24 cellular contexts compared by ENCODE assay signal in the genomic region with DNA sequence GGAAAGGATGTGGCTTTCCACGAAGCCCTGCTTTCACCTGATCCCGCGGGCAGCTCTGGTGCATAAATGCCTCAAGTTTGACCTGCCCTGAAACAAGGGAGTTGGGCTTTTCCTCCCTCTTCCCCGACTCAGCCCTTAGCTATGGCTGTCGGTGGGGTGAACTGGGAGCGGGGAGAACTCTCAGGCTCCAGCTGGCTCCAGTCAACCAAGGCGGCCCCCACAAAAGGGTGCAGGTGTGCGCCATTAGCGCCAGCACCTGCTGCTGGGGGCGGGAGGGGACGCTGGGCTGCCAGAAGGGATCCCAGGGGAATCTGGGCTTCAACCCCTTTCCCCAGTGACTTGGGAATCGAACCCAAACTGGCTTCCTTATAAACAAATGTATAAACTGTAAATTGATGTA. TPM values are rescaled to one million over a fixed set of nuclear protein-coding genes. Genes with fewer than 3 reads are reported as not detected.
DNase-seq lines count a peak whose midpoint lies in the region; ATAC-seq, FAIRE-seq and TF ChIP-seq lines count a peak whose summit lies in the region.
"Had no signal": no experiment of that assay in that cellular context is flagged by ENCODE, and none has a peak within 500 bp of the region (broad histone marks: within the 10 kb centered on the region; RNA-seq: fewer than 3 reads in every experiment).

No MANE protein-coding gene starts in this region.

- no peak overlapping the region for H2BK120ac ChIP-seq in neuronal stem cell (ENCODE audit: low read depth, low read length)

- TF ChIP-seq EP300 in transverse colon (IDR thresholded peaks at IDR 0.05; ENCODE audit: low read depth), result no peak

- H3K4me3 ChIP-seq in neuronal stem cell (ENCODE audit: low read length in 2 of 2) (no peak overlapping the region), transverse colon (no peak overlapping the region)
- H3K4me3 ChIP-seq: gastroesophageal sphincter, HAP-1, lower lobe of right lung, skin epidermis, stomach, upper lobe of right lung had no signal

- no peak for ATAC-seq in activated naive CD8-positive, alpha-beta T cell treated with anti-CD3 and anti-CD28 coated beads, Interleukin-2, amount 50 U/mL, for 24 hours
- ATAC-seq in esophagus mucosa, result no peak
- ATAC-seq: gastroesophageal sphincter, lower lobe of right lung, Right ventricle myocardium inferior, upper lobe of right lung had no signal

- DNase-seq in activated naive CD8-positive, alpha-beta T cell treated with anti-CD3 and anti-CD28 coated beads, Interleukin-2, amount 50 U/mL, for 24 hours, result no peak
- DNase-seq in NCI-H1092 treated with DMSO at 0.1 percent for 48 hours (lab: John Stamatoyannopoulos, UW) (peak; percentile 27), NCI-H69 (lab: John Stamatoyannopoulos, UW) (peak; percentile 89), neuronal stem cell (ENCODE audit: low spot score) (no peak), transverse colon (no peak), urothelium cell line (ENCODE audit: low spot score) (no peak)
- DNase-seq: DMS79, kidney, lower lobe of right lung, OCI-M1, stomach, upper lobe of right lung had no signal

- peak overlapping the region; percentile 41 for H2AFZ ChIP-seq in neuronal stem cell (ENCODE audit: low read length)

- peak overlapping the region; percentile 79 for H3K27ac Mint-ChIP-seq in activated naive CD8-positive, alpha-beta T cell
- no peak overlapping the region for H3K27ac Mint-ChIP-seq in activated naive CD8-positive, alpha-beta T cell treated with anti-CD3 and anti-CD28 coated beads, Interleukin-2, amount 50 U/mL, for 24 hours

- H2BK5ac ChIP-seq in neuronal stem cell (ENCODE audit: low read length), result peak overlapping the region; percentile 69

- no peaks in the 10 kb centered on the region for H3K79me1 ChIP-seq in neuronal stem cell (ENCODE audit: low read depth, low read length)

- H3K36me3 ChIP-seq in neuronal stem cell (replicated peaks in 1 of 2; ENCODE audit: control insufficient read depth in 2 of 2, insufficient read depth in 2 of 2, low read length in 2 of 2) (no peaks in the 10 kb centered on the region), transverse colon (no peaks in the 10 kb centered on the region)
- H3K36me3 ChIP-seq: gastroesophageal sphincter, HAP-1, lower lobe of right lung, stomach, upper lobe of right lung had no signal

- no peak overlapping the region for H4K91ac ChIP-seq in neuronal stem cell (ENCODE audit: low read depth, low read length, poor library complexity)

- intact Hi-C loops in transverse colon (cut with DNase I; ENCODE audit: low total_unique reads), result no loop called here

- H3K4me1 Mint-ChIP-seq in activated naive CD8-positive, alpha-beta T cell (ENCODE audit: low read depth), result peaks cover 55% of the 10 kb centered on the region
- H3K4me1 Mint-ChIP-seq in activated naive CD8-positive, alpha-beta T cell treated with anti-CD3 and anti-CD28 coated beads, Interleukin-2, amount 50 U/mL, for 24 hours, result peaks cover 54% of the 10 kb centered on the region

- H3K9me3 ChIP-seq in neuronal stem cell (replicated peaks in 1 of 2; ENCODE audit: control insufficient read depth in 2 of 2, insufficient read depth in 1 of 2, low read depth in 1 of 2, low read length in 2 of 2) (no peaks in the 10 kb centered on the region), transverse colon (no peaks in the 10 kb centered on the region)
- H3K9me3 ChIP-seq: gastroesophageal sphincter, HAP-1, lower lobe of right lung, stomach, upper lobe of right lung had no signal

- H2BK15ac ChIP-seq in neuronal stem cell (ENCODE audit: low read length), result no peak overlapping the region

- H3K36me3 Mint-ChIP-seq in activated naive CD8-positive, alpha-beta T cell, result peaks cover 7% of the 10 kb centered on the region
- peaks cover 9% of the 10 kb centered on the region for H3K36me3 Mint-ChIP-seq in activated naive CD8-positive, alpha-beta T cell treated with anti-CD3 and anti-CD28 coated beads, Interleukin-2, amount 50 U/mL, for 24 hours (ENCODE audit: low read depth)

- H3K18ac ChIP-seq in neuronal stem cell (ENCODE audit: low read length), result peak overlapping the region; percentile 15

- no peak overlapping the region for H4K8ac ChIP-seq in neuronal stem cell (ENCODE audit: low read depth, low read length)

- no peak overlapping the region for H3K4ac ChIP-seq in neuronal stem cell (ENCODE audit: low read length)

- no peak overlapping the region for H3K23ac ChIP-seq in neuronal stem cell (ENCODE audit: low read depth, low read length, poor library complexity)

- H3K27me3 Mint-ChIP-seq in activated naive CD8-positive, alpha-beta T cell, result no peaks in the 10 kb centered on the region
- no peaks in the 10 kb centered on the region for H3K27me3 Mint-ChIP-seq in activated naive CD8-positive, alpha-beta T cell treated with anti-CD3 and anti-CD28 coated beads, Interleukin-2, amount 50 U/mL, for 24 hours

- no peak for TF ChIP-seq POLR2A in transverse colon (IDR thresholded peaks at IDR 0.05)

- WGBS in neuronal stem cell (ENCODE audit: extremely low coverage in 2 of 2, insufficient read length in 2 of 2, insufficient replicate concordance in 1 of 2), 2 donors, result no CpG with 5 or more reads among the region's 12 CpGs
- WGBS in transverse colon (ENCODE audit: low coverage in 1 of 2), 2 donors, result 80% methylated on average over 1 to 12 of the region's 12 CpGs

- H3K4me2 ChIP-seq in neuronal stem cell (ENCODE audit: insufficient read depth, low read length, poor library complexity, severe bottlenecking), result no peak overlapping the region
- H3K4me2 ChIP-seq: KMS-11 had no signal

- in situ Hi-C loops in transverse colon (cut with MboI; ENCODE audit: low pct_ligation_motif_present in 1 of 4, low pct_unique_long_range_greater_than_20kb in 1 of 4, low sequenced_read_pairs in 3 of 4), result loop anchor here in 1 of 4 donors (25.0 kb wide), 2 partner anchors 326 to 626 kb away; partner anchors contain the start of gene NEK5

- H3K14ac ChIP-seq in neuronal stem cell (ENCODE audit: low read length), result no peak overlapping the region

- peaks cover 3 to 7% of the 10 kb centered on the region in 2 donors for H3K4me1 ChIP-seq in neuronal stem cell (ENCODE audit: control insufficient read depth in 2 of 2, insufficient read depth in 1 of 2, low read depth in 1 of 2, low read length in 2 of 2)
- peaks cover 5 to 13% (median 10%) of the 10 kb centered on the region in 4 donors for H3K4me1 ChIP-seq in transverse colon
- H3K4me1 ChIP-seq: HAP-1 had no signal

- H3K27me3 ChIP-seq in neuronal stem cell (ENCODE audit: control insufficient read depth in 3 of 3, insufficient read depth in 3 of 3, low read depth in 1 of 3, low read length in 3 of 3), result peaks cover 0 to 5% (median 0%) of the 10 kb centered on the region in 3 experiments
- no peaks in the 10 kb centered on the region for H3K27me3 ChIP-seq in transverse colon
- H3K27me3 ChIP-seq: gastroesophageal sphincter, stomach, upper lobe of right lung had no signal

- FAIRE-seq in urothelium cell line (lab: Jason Lieb, UNC), result no peak
- FAIRE-seq: kidney, TTC549 had no signal

- no peak overlapping the region for H2BK12ac ChIP-seq in neuronal stem cell (ENCODE audit: low read length)

- H3K9me3 Mint-ChIP-seq in activated naive CD8-positive, alpha-beta T cell (ENCODE audit: low read depth), result no peaks in the 10 kb centered on the region
- H3K9me3 Mint-ChIP-seq in activated naive CD8-positive, alpha-beta T cell treated with anti-CD3 and anti-CD28 coated beads, Interleukin-2, amount 50 U/mL, for 24 hours, result no peaks in the 10 kb centered on the region

- H3K27ac ChIP-seq in neuronal stem cell (replicated peaks; ENCODE audit: low read length) (no peak overlapping the region), transverse colon (no peak overlapping the region)
- H3K27ac ChIP-seq: gastroesophageal sphincter, KMS-11, lower lobe of right lung, stomach, upper lobe of right lung had no signal

- H2AK5ac ChIP-seq in neuronal stem cell (ENCODE audit: low read depth, low read length), result no peak overlapping the region

- H3K9ac ChIP-seq in neuronal stem cell (ENCODE audit: low read depth, low read length, poor library complexity), result no peak overlapping the region
- H3K9ac ChIP-seq: KMS-11 had no signal

- no peak for TF ChIP-seq CTCF in transverse colon (IDR thresholded peaks at IDR 0.05)

- H3K4me3 Mint-ChIP-seq in activated naive CD8-positive, alpha-beta T cell, result no peak overlapping the region
- H3K4me3 Mint-ChIP-seq in activated naive CD8-positive, alpha-beta T cell treated with anti-CD3 and anti-CD28 coated beads, Interleukin-2, amount 50 U/mL, for 24 hours, result no peak overlapping the region

RNA-seq across cellular contexts. Expression of gene DHRS12, which starts 7.1 kb away (rescaled TPM):
- polyA plus RNA-seq in neuronal stem cell (2013, experiment 1 of 2), result 18.5 TPM
- polyA plus RNA-seq in neuronal stem cell (2013, experiment 2 of 2), result 20.4 TPM
- total RNA-seq in transverse colon (10 to 100 TPM in 3 of 4 donors, 1 to 10 TPM in 1; 5.2 to 17.8 (median 13.5) TPM), esophagus mucosa (7.3 TPM)

RNA-seq across cellular contexts. Expression of gene TMEM272, which starts 33.9 kb away (rescaled TPM):
- 0.04 TPM for polyA plus RNA-seq in neuronal stem cell (2013, experiment 1 of 2)
- 0.03 TPM for polyA plus RNA-seq in neuronal stem cell (2013, experiment 2 of 2)
- total RNA-seq in transverse colon (not detected), esophagus mucosa (not detected)
- total RNA-seq: HT-29, NCI-H460, pulmonary artery endothelial cell, upper lobe of right lung had no signal
- polyA plus RNA-seq: esophagus had no signal

RNA-seq across cellular contexts. Expression of gene CCDC70, which starts 50.7 kb away (rescaled TPM):
- not detected for polyA plus RNA-seq in neuronal stem cell (2013, experiment 1 of 2)
- not detected for polyA plus RNA-seq in neuronal stem cell (2013, experiment 2 of 2)
- total RNA-seq in transverse colon, result not detected
- total RNA-seq in esophagus mucosa, result not detected
- total RNA-seq: gastroesophageal sphincter, HT-29, kidney, lower lobe of right lung, NCI-H460, pulmonary artery endothelial cell, Right ventricle myocardium inferior, stomach, upper lobe of right lung had no signal
- polyA plus RNA-seq: esophagus, stomach had no signal

Comparison
In these comparisons a context has a peak if more than half of its experiments do, and no peak if none do; other contexts are left out.
1. DNase-seq: peak in NCI-H1092 treated with DMSO at 0.1 percent for 48 hours (single experiment) and NCI-H69 (single experiment); none in activated naive CD8-positive, alpha-beta T cell treated with anti-CD3 and anti-CD28 coated beads, Interleukin-2, amount 50 U/mL, for 24 hours (single experiment), neuronal stem cell (single experiment), transverse colon (single experiment) and urothelium cell line (single experiment).